Comparison of ENCODE assay signal across 11 cellular contexts in genomic region chr7:23713285-23714235, GRCh38. TPM values are rescaled to one million over a fixed set of nuclear protein-coding genes. Genes with fewer than 3 reads are reported as not detected.
A peak's percentile ranks its signal among the peaks of the same experiment; 100 is the strongest.
DNase-seq lines count a peak whose midpoint lies in the region; ATAC-seq, FAIRE-seq and TF ChIP-seq lines count a peak whose summit lies in the region.
"Had no signal": no experiment of that assay in that cellular context is flagged by ENCODE, and none has a peak within 500 bp of the region (broad histone marks: within the 10 kb centered on the region; RNA-seq: fewer than 3 reads in every experiment).

No MANE protein-coding gene starts in this region.

- intact Hi-C loops in Panc1 (cut with micrococcal nuclease; ENCODE audit: unreplicated experiment) = loop anchor here (2.0 to 10.0 kb wide), 2 partner anchors 47 to 439 kb away; no protein-coding TSS in a partner anchor
- intact Hi-C loops in endothelial cell of umbilical vein (cut with micrococcal nuclease) = loop anchor here (2.0 to 5.0 kb wide), 4 partner anchors 441 to 1384 kb away; no protein-coding TSS in a partner anchor
- intact Hi-C loops in esophagus muscularis mucosa (cut with DNase I) = no loop called here

- DNase-seq in Panc1 (ENCODE audit: low read depth, low spot score) (peak; percentile 77), endothelial cell of umbilical vein (ENCODE audit: low read depth, low spot score) (no peak), renal cortical epithelial cell (ENCODE audit: low read depth) (peak; percentile 87), esophagus muscularis mucosa (ENCODE audit: extremely low spot score) (no peak), hippocampal formation (lab: John Stamatoyannopoulos, UW) (no peak), GDM1 (lab: John Stamatoyannopoulos, UW) (no peak)
- DNase-seq: caudate nucleus, heart right ventricle, NCI-H1105 had no signal

- H3K9ac ChIP-seq in endothelial cell of umbilical vein (replicated peaks; ENCODE audit: extremely low read depth, insufficient read depth, low read length) = no peak overlapping the region

- no peak for TF ChIP-seq POLR2A in endothelial cell of umbilical vein (IDR thresholded peaks at IDR 0.05; ENCODE audit: low read depth, low read length)
- TF ChIP-seq POLR2A in esophagus muscularis mucosa (IDR thresholded peaks at IDR 0.05; ENCODE audit: low read depth) = no peak
- no peak for TF ChIP-seq POLR2A in GM18505 (IDR thresholded peaks at IDR 0.05; ENCODE audit: borderline replicate concordance, extremely low read depth, insufficient read depth, insufficient read length)

- TF ChIP-seq CTCF in Panc1 (IDR thresholded peaks at IDR 0.05) = no peak
- TF ChIP-seq CTCF in endothelial cell of umbilical vein (IDR thresholded peaks at IDR 0.05; ENCODE audit: extremely low read depth in 1 of 2, insufficient read depth in 1 of 2, low read depth in 1 of 2, low read length in 2 of 2) = no peak
- TF ChIP-seq CTCF in esophagus muscularis mucosa (IDR thresholded peaks at IDR 0.05) = no peak

- H3K36me3 ChIP-seq in Panc1 (ENCODE audit: control insufficient read depth, insufficient read depth, low read length) (no peaks in the 10 kb centered on the region), endothelial cell of umbilical vein (ENCODE audit: control insufficient read depth in 2 of 2, extremely low read depth in 1 of 2, insufficient read depth in 2 of 2, low read length in 2 of 2) (no peaks in the 10 kb centered on the region), esophagus muscularis mucosa (no peaks in the 10 kb centered on the region)
- H3K36me3 ChIP-seq: heart right ventricle had no signal

- ATAC-seq in Panc1 = peak; percentile 93
- no peak for ATAC-seq in GM18505 (IDR thresholded peaks at IDR 0.05; ENCODE audit: unreplicated experiment)
- ATAC-seq: heart right ventricle had no signal

- BruUV-seq in Panc1 (replicated peaks; lab: Mats Ljungman, UMichigan) (no TSS peak), endothelial cell of umbilical vein (replicated peaks; lab: Mats Ljungman, UMichigan) (no TSS peak)

- in situ Hi-C loops in Panc1 (cut with HindIII; ENCODE audit: low pct_unique_long_range_greater_than_20kb, low sequenced_read_pairs) = no loop called here

- no peaks in the 10 kb centered on the region for H4K20me1 ChIP-seq in endothelial cell of umbilical vein (replicated peaks; ENCODE audit: control insufficient read depth, extremely low read depth, insufficient read depth, low read length)

- no peaks in the 10 kb centered on the region for H3K9me1 ChIP-seq in endothelial cell of umbilical vein (replicated peaks; ENCODE audit: control insufficient read depth, extremely low read depth, insufficient read depth, low read length)

- H3K4me3 ChIP-seq in Panc1 (ENCODE audit: low read depth in 2 of 2, low read length in 2 of 2) = no peak overlapping the region
- H3K4me3 ChIP-seq in endothelial cell of umbilical vein (replicated peaks in 1 of 3; ENCODE audit: insufficient read depth in 1 of 3, low read depth in 1 of 3, low read length in 3 of 3) = no peak overlapping the region
- no peak overlapping the region for H3K4me3 ChIP-seq in esophagus muscularis mucosa
- H3K4me3 ChIP-seq: heart right ventricle had no signal

- H3K27me3 ChIP-seq in Panc1 (ENCODE audit: control insufficient read depth, insufficient read depth, low read length) (no peaks in the 10 kb centered on the region), endothelial cell of umbilical vein (ENCODE audit: control insufficient read depth in 2 of 2, insufficient read depth in 2 of 2, low read length in 2 of 2) (no peaks in the 10 kb centered on the region), esophagus muscularis mucosa (no peaks in the 10 kb centered on the region)
- H3K27me3 ChIP-seq: heart right ventricle had no signal

- H3K4me2 ChIP-seq in endothelial cell of umbilical vein (ENCODE audit: insufficient read depth, low read length) = no peak overlapping the region

- CTCF ChIA-PET in Panc1 (lab: Charles Lee) = interaction anchor here (0.5 to 1.3 kb wide), 5 partner anchors 14 to 556 kb away, joined by 3 to 14 read pairs (median 5); no protein-coding TSS in a partner anchor
- CTCF ChIA-PET in endothelial cell of umbilical vein (lab: Charles Lee) = interaction anchor here (1.0 to 8.3 kb wide), 6 partner anchors 11 to 166 kb away, joined by 3 to 136 read pairs (median 10); no protein-coding TSS in a partner anchor

- H3K79me2 ChIP-seq in endothelial cell of umbilical vein (ENCODE audit: control insufficient read depth, insufficient read depth, low read length) = no peaks in the 10 kb centered on the region

- FAIRE-seq in G401.6 (lab: Jason Lieb, UNC) (peak; percentile 85), endothelial cell of umbilical vein (lab: Jason Lieb, UNC) (no peak)

- H3K9me3 ChIP-seq in Panc1 (ENCODE audit: control insufficient read depth, insufficient read depth, low read depth, low read length) (peaks cover 1% of the 10 kb centered on the region; the same call in 1 of the 2 replicates), endothelial cell of umbilical vein (replicated peaks; ENCODE audit: control insufficient read depth, insufficient read depth, low read length) (no peaks in the 10 kb centered on the region), esophagus muscularis mucosa (no peaks in the 10 kb centered on the region)
- H3K9me3 ChIP-seq: heart right ventricle had no signal

- peaks cover 22% of the 10 kb centered on the region for H3K4me1 ChIP-seq in Panc1 (ENCODE audit: control insufficient read depth, insufficient read depth, low read length)
- no peaks in the 10 kb centered on the region for H3K4me1 ChIP-seq in endothelial cell of umbilical vein (ENCODE audit: control insufficient read depth, extremely low read depth, insufficient read depth, low read length)
- no peaks in the 10 kb centered on the region for H3K4me1 ChIP-seq in esophagus muscularis mucosa
- H3K4me1 ChIP-seq: heart right ventricle had no signal

- H2AFZ ChIP-seq in endothelial cell of umbilical vein (ENCODE audit: low read depth, low read length) = no peak overlapping the region

- 49% methylated on average over 7 of the region's 7 CpGs for WGBS in esophagus muscularis mucosa

- no peak for TF ChIP-seq EP300 in esophagus muscularis mucosa (IDR thresholded peaks at IDR 0.05)

- POLR2A ChIA-PET in Panc1 (lab: Charles Lee) (interaction anchor here (0.5 to 0.6 kb wide), 2 partner anchors 17 to 45 kb away, joined by 3 read pairs; no protein-coding TSS in a partner anchor), endothelial cell of umbilical vein (lab: Charles Lee) (no interaction called here)

- dilution Hi-C loops in endothelial cell of umbilical vein (cut with MboI; ENCODE audit: extremely low pct_ligation_motif_present, low sequenced_read_pairs) = no loop called here

- H3K27ac ChIP-seq in Panc1 (ENCODE audit: low read length) = peak overlapping the region; percentile 49
- H3K27ac ChIP-seq in endothelial cell of umbilical vein (ENCODE audit: insufficient read depth, low read depth, low read length) = no peak overlapping the region
- no peak overlapping the region for H3K27ac ChIP-seq in esophagus muscularis mucosa (replicated peaks in 1 of 4)
- H3K27ac ChIP-seq: heart right ventricle had no signal

TF ChIP-seq in endothelial cell of umbilical vein, 7 proteins besides CTCF, POLR2A, EP300 and RAD21:
- TF ChIP-seq EZH2 (IDR thresholded peaks at IDR 0.05; ENCODE audit: borderline replicate concordance, low read depth, low read length, severe bottlenecking) (no peak), JUN (IDR thresholded peaks at IDR 0.05; ENCODE audit: borderline replicate concordance, insufficient read depth, insufficient read length, low read depth) (no peak), FOS (IDR thresholded peaks at IDR 0.05; ENCODE audit: borderline replicate concordance, insufficient read depth, low read length) (peak; percentile 44), MAX (IDR thresholded peaks at IDR 0.05; ENCODE audit: insufficient read depth, insufficient read length) (no peak), GATA2 (IDR thresholded peaks at IDR 0.05; ENCODE audit: insufficient read depth, insufficient read length, low read depth, low read length) (no peak), MYC (IDR thresholded peaks at IDR 0.05; ENCODE audit: low read depth, low read length) (no peak)

RNA-seq across cellular contexts. Expression of gene STK31, which starts 3.5 kb away (rescaled TPM):
- total RNA-seq in Panc1 (2021; ENCODE audit: unreplicated experiment) (1.0 TPM), endothelial cell of umbilical vein (0.44 TPM in 1 of 2 replicates, not detected in the other), renal cortical epithelial cell (0.25 and 0.69 TPM in 2 replicates), esophagus muscularis mucosa (1 to 10 TPM in 1 of 4 donors, under 1 TPM in 3; under 0.01 to 1.1 (median 0.43) TPM)
- polyA plus RNA-seq in Panc1 (2012; ENCODE audit: insufficient read length) = 0.80 TPM
- 0.02 TPM in 1 of 2 replicates, not detected in the other for polyA plus RNA-seq in endothelial cell of umbilical vein
- polyA plus RNA-seq in endothelial cell of umbilical vein (2011; cell fraction: cytosol; rRNA removed) = 0.11 TPM in 1 of 2 replicates, not detected in the other
- 0.33 and 0.50 TPM in 2 replicates for polyA plus RNA-seq in endothelial cell of umbilical vein (2011; cell fraction: nucleus; rRNA removed)
- polyA plus RNA-seq in endothelial cell of umbilical vein (2012) = 0.07 TPM in 1 of 2 replicates, not detected in the other
- polyA minus RNA-seq in endothelial cell of umbilical vein = not detected in 2 replicates
- not detected for polyA minus RNA-seq in endothelial cell of umbilical vein (2011; cell fraction: cytosol; rRNA and poly(A)+ RNA removed)
- 0.58 and 0.91 TPM in 2 replicates for polyA minus RNA-seq in endothelial cell of umbilical vein (2011; cell fraction: nucleus; rRNA and poly(A)+ RNA removed)

RNA-seq across cellular contexts. Expression of gene FAM221A, which starts 33.6 kb away (rescaled TPM):
- total RNA-seq in Panc1 (2021; ENCODE audit: unreplicated experiment) = 8.4 TPM
- 8.5 TPM for polyA plus RNA-seq in Panc1 (2012; ENCODE audit: insufficient read length)
- total RNA-seq in endothelial cell of umbilical vein = 6.1 and 8.1 TPM in 2 replicates
- polyA plus RNA-seq in endothelial cell of umbilical vein = 7.8 and 9.4 TPM in 2 replicates
- 6.3 and 7.1 TPM in 2 replicates for polyA plus RNA-seq in endothelial cell of umbilical vein (2011; cell fraction: cytosol; rRNA removed)
- polyA plus RNA-seq in endothelial cell of umbilical vein (2011; cell fraction: nucleus; rRNA removed) = 20.0 and 20.4 TPM in 2 replicates
- 1.5 and 1.8 TPM in 2 replicates for polyA plus RNA-seq in endothelial cell of umbilical vein (2012)
- polyA minus RNA-seq in endothelial cell of umbilical vein = 7.0 and 21.9 TPM in 2 replicates
- polyA minus RNA-seq in endothelial cell of umbilical vein (2011; cell fraction: cytosol; rRNA and poly(A)+ RNA removed) = not detected
- 10.1 and 12.1 TPM in 2 replicates for polyA minus RNA-seq in endothelial cell of umbilical vein (2011; cell fraction: nucleus; rRNA and poly(A)+ RNA removed)
- 4.8 and 14.8 TPM in 2 replicates for total RNA-seq in renal cortical epithelial cell
- 10 to 100 TPM in 1 of 4 donors, 1 to 10 TPM in 3; 4.6 to 13.3 (median 7.3) TPM for total RNA-seq in esophagus muscularis mucosa

Comparison
In these comparisons a context has a peak if more than half of its experiments do, and no peak if none do; other contexts are left out.
1. DNase-seq: peak in Panc1 (single experiment) and renal cortical epithelial cell (single experiment); none in endothelial cell of umbilical vein (single experiment), esophagus muscularis mucosa (single experiment), hippocampal formation (0 of 2) and GDM1 (single experiment).